1 cellular context compared by ENCODE assay signal in genomic region chr14:77314539-77314938, GRCh38.
TF ChIP-seq lines count a peak whose summit lies in the region.

No MANE protein-coding gene starts in this region.

TF ChIP-seq in H1, 55 proteins besides CTCF, POLR2A, EP300 and RAD21:
- TF ChIP-seq NRF1 (IDR thresholded peaks at IDR 0.05; ENCODE audit: low read depth, low read length) = no peak
- TF ChIP-seq MAX (IDR thresholded peaks at IDR 0.05) = no peak
- no peak for TF ChIP-seq HDAC2 (IDR thresholded peaks at IDR 0.05; ENCODE audit: borderline replicate concordance in 1 of 2, low read depth in 2 of 2, low read length in 2 of 2)
- TF ChIP-seq CEBPB (IDR thresholded peaks at IDR 0.05; ENCODE audit: low read depth, low read length) = no peak
- no peak for TF ChIP-seq SP2 (IDR thresholded peaks at IDR 0.05; ENCODE audit: low read length)
